Comparison of ENCODE assay signal across 10 cellular contexts in genomic region chr9:93108301-93109041, GRCh38. TPM values are rescaled to one million over a fixed set of nuclear protein-coding genes. Genes with fewer than 3 reads are reported as not detected.
DNase-seq lines count a peak whose midpoint lies in the region; ATAC-seq and TF ChIP-seq lines count a peak whose summit lies in the region.
"Had no signal": no experiment of that assay in that cellular context is flagged by ENCODE, and none has a peak within 500 bp of the region (broad histone marks: within the 10 kb centered on the region; RNA-seq: fewer than 3 reads in every experiment).

No MANE protein-coding gene starts in this region.

- no peak for TF ChIP-seq CTCF in activated CD8-positive, alpha-beta T cell treated with anti-CD3 and anti-CD28 coated beads for 36 hours (IDR thresholded peaks at IDR 0.05)

- no peaks in the 10 kb centered on the region for H3K27me3 Mint-ChIP-seq in activated CD8-positive, alpha-beta T cell treated with anti-CD3 and anti-CD28 coated beads for 36 hours
- H3K27me3 Mint-ChIP-seq in stimulated activated naive B cell treated with anti-CD40 and anti-IgM and Interleukin-4, amounts not matched to agents 10 μg/mL and 1 μg/mL and 100 μg/mL, for 72 hours = no peaks in the 10 kb centered on the region
- H3K27me3 Mint-ChIP-seq: type B pancreatic cell had no signal

- CTCF ChIA-PET in activated CD8-positive, alpha-beta T cell treated with anti-CD3 and anti-CD28 coated beads for 36 hours (lab: Charles Lee) = interaction anchor here (0.6 to 3.6 kb wide), 54 partner anchors 11 to 458 kb away, joined by 3 to 48 read pairs (median 5); partner anchors contain the start of genes CARD19 and NINJ1

- POLR2A ChIA-PET in activated CD8-positive, alpha-beta T cell treated with anti-CD3 and anti-CD28 coated beads for 36 hours (lab: Charles Lee) = interaction anchor here (0.9 to 3.6 kb wide), 6 partner anchors 10 to 46 kb away, joined by 3 to 22 read pairs (median 4); partner anchors contain the start of gene CARD19

- peaks cover 33% of the 10 kb centered on the region for H3K36me3 Mint-ChIP-seq in activated CD8-positive, alpha-beta T cell treated with anti-CD3 and anti-CD28 coated beads for 36 hours (ENCODE audit: low read depth)
- H3K36me3 Mint-ChIP-seq in stimulated activated naive B cell treated with anti-CD40 and anti-IgM and Interleukin-4, amounts not matched to agents 10 μg/mL and 1 μg/mL and 100 μg/mL, for 72 hours = peaks cover 31 to 59% of the 10 kb centered on the region in 2 donors

- H3K9me3 Mint-ChIP-seq in activated CD8-positive, alpha-beta T cell treated with anti-CD3 and anti-CD28 coated beads for 36 hours = peaks cover 8% of the 10 kb centered on the region
- H3K9me3 Mint-ChIP-seq in stimulated activated naive B cell treated with anti-CD40 and anti-IgM and Interleukin-4, amounts not matched to agents 10 μg/mL and 1 μg/mL and 100 μg/mL, for 72 hours = peaks cover 2 to 8% of the 10 kb centered on the region in 2 donors

- intact Hi-C loops in activated CD8-positive, alpha-beta T cell treated with anti-CD3 and anti-CD28 coated beads for 36 hours (cut with micrococcal nuclease) = no loop called here
- intact Hi-C loops in left cardiac atrium (cut with DNase I) = no loop called here

- H3K27ac Mint-ChIP-seq in activated CD8-positive, alpha-beta T cell treated with anti-CD3 and anti-CD28 coated beads for 36 hours = no peak overlapping the region
- peak overlapping the region; percentile 37 for H3K27ac Mint-ChIP-seq in stimulated activated naive B cell treated with anti-CD40 and anti-IgM and Interleukin-4, amounts not matched to agents 10 μg/mL and 1 μg/mL and 100 μg/mL, for 72 hours

- H3K4me3 Mint-ChIP-seq in activated CD8-positive, alpha-beta T cell treated with anti-CD3 and anti-CD28 coated beads for 36 hours = no peak overlapping the region
- peak overlapping the region in 1 of 2 donors; percentile 28 for H3K4me3 Mint-ChIP-seq in stimulated activated naive B cell treated with anti-CD40 and anti-IgM and Interleukin-4, amounts not matched to agents 10 μg/mL and 1 μg/mL and 100 μg/mL, for 72 hours
- H3K4me3 Mint-ChIP-seq: type B pancreatic cell had no signal

- H3K4me1 Mint-ChIP-seq in activated CD8-positive, alpha-beta T cell treated with anti-CD3 and anti-CD28 coated beads for 36 hours (ENCODE audit: low read depth) = peaks cover 42% of the 10 kb centered on the region
- H3K4me1 Mint-ChIP-seq in stimulated activated naive B cell treated with anti-CD40 and anti-IgM and Interleukin-4, amounts not matched to agents 10 μg/mL and 1 μg/mL and 100 μg/mL, for 72 hours = peaks cover 35 to 75% of the 10 kb centered on the region in 2 donors

- peak in 3 of 4 experiments; percentile 20 to 35 (median 26) for DNase-seq in activated CD4-positive, CD25-positive, alpha-beta regulatory T cell (lab: John Stamatoyannopoulos, UW)
- DNase-seq in activated CD4-positive, CD25-positive, alpha-beta regulatory T cell treated with anti-CD3 and anti-CD28 coated beads, Interleukin-2, amount 50 U/mL, for 72 hours = no peak
- DNase-seq in activated CD8-positive, alpha-beta T cell treated with anti-CD3 and anti-CD28 coated beads for 36 hours = peak; percentile 66
- DNase-seq in left cardiac atrium (peak; percentile 18), NCI-H2107 treated with DMSO at 0.1 percent for 48 hours (lab: John Stamatoyannopoulos, UW; ENCODE audit: unreplicated experiment) (no peak), HK-2 (ENCODE audit: unreplicated experiment) (no peak)
- no peak for DNase-seq in stimulated activated naive B cell treated with anti-CD40 and anti-IgM and Interleukin-4, amounts not matched to agents 10 μg/mL and 1 μg/mL and 100 μg/mL, for 72 hours
- DNase-seq: brain microvascular endothelial cell had no signal

- peak; percentile 80 for ATAC-seq in activated CD8-positive, alpha-beta T cell treated with anti-CD3 and anti-CD28 coated beads for 36 hours
- ATAC-seq in left cardiac atrium (no peak), GM19452 (IDR thresholded peaks at IDR 0.05; ENCODE audit: unreplicated experiment) (no peak)
- ATAC-seq in stimulated activated naive B cell treated with anti-CD40 and anti-IgM and Interleukin-4, amounts not matched to agents 10 μg/mL and 1 μg/mL and 100 μg/mL, for 72 hours (replicated peaks) = peak; percentile 56 to 61

RNA-seq across cellular contexts. Expression of gene CARD19, which starts 12.5 kb away (rescaled TPM):
- total RNA-seq in activated CD8-positive, alpha-beta T cell treated with anti-CD3 and anti-CD28 coated beads for 36 hours = 10 to 100 TPM; 42.9 to 43.4 TPM
- 10 to 100 TPM; 20.2 to 26.3 TPM for total RNA-seq in left cardiac atrium

RNA-seq across cellular contexts. Expression of gene NINJ1, which starts 25.6 kb away (rescaled TPM):
- total RNA-seq in activated CD8-positive, alpha-beta T cell treated with anti-CD3 and anti-CD28 coated beads for 36 hours = 100 to 1,000 TPM; 118 to 120 TPM
- 10 to 100 TPM; 38.4 to 45.9 TPM for total RNA-seq in left cardiac atrium

RNA-seq across cellular contexts. Expression of gene SUSD3, which starts 50.0 kb away (rescaled TPM):
- total RNA-seq in activated CD8-positive, alpha-beta T cell treated with anti-CD3 and anti-CD28 coated beads for 36 hours = 10 to 100 TPM; 34.6 to 36.7 TPM
- total RNA-seq in left cardiac atrium = 1 to 10 TPM; 1.6 to 2.4 TPM

Comparison
In these comparisons a context has a peak if more than half of its experiments do, and no peak if none do; other contexts are left out.
1. DNase-seq: peak in activated CD4-positive, CD25-positive, alpha-beta regulatory T cell (3 of 4), activated CD8-positive, alpha-beta T cell treated with anti-CD3 and anti-CD28 coated beads for 36 hours (single experiment) and left cardiac atrium (single experiment); none in activated CD4-positive, CD25-positive, alpha-beta regulatory T cell treated with anti-CD3 and anti-CD28 coated beads, Interleukin-2, amount 50 U/mL, for 72 hours (single experiment), stimulated activated naive B cell treated with anti-CD40 and anti-IgM and Interleukin-4, amounts not matched to agents 10 μg/mL and 1 μg/mL and 100 μg/mL, for 72 hours (single experiment), NCI-H2107 treated with DMSO at 0.1 percent for 48 hours (single experiment) and HK-2 (single experiment).
2. ATAC-seq: peak in activated CD8-positive, alpha-beta T cell treated with anti-CD3 and anti-CD28 coated beads for 36 hours (single experiment) and stimulated activated naive B cell treated with anti-CD40 and anti-IgM and Interleukin-4, amounts not matched to agents 10 μg/mL and 1 μg/mL and 100 μg/mL, for 72 hours (2 of 2); none in left cardiac atrium (0 of 2) and GM19452 (single experiment).
3. RNA of gene SUSD3, which starts 50.0 kb away (total RNA-seq): 34.6 to 36.7 TPM in activated CD8-positive, alpha-beta T cell treated with anti-CD3 and anti-CD28 coated beads for 36 hours; 1.6 to 2.4 TPM in left cardiac atrium; every median in the first group is over 10 times any median in the second.